ENCODE assay signal across 9 cellular contexts in the genomic region with DNA sequence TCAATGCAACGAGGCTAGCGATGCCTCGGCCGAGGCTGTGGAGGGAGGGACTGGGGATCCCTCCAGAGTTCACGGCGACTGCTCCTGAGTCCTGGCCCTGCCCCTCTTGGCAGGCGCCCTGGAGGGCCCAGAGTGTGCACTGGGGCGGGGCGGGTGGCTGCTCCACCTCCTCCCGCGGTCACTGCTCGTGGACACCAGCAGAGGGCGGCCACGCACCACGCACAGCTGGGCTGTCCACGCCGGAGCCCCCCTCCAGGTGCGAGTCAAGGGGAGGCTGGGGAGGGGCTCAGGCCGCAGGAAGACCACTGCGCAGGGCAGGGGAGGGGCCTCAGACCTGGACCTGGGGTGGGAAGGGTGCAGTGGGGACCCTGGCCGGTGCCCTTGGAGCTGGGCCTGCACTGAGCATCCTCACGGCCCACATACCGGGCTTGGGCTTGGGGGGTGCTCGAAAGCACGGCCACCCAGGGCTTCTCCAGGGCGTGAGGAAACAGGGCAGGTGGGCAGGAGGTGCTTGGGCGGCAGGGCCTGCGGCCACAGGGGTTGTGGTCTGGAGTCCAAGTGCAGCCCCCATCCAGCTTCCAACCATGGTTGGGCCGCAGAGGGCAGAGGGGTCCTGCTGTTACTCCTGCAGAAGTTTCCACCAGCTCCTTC. TPM values are rescaled to one million over a fixed set of nuclear protein-coding genes. Genes with fewer than 3 reads are reported as not detected.
DNase-seq lines count a peak whose midpoint lies in the region; ATAC-seq, FAIRE-seq and TF ChIP-seq lines count a peak whose summit lies in the region.
"Had no signal": no experiment of that assay in that cellular context is flagged by ENCODE, and none has a peak within 500 bp of the region (broad histone marks: within the 10 kb centered on the region; RNA-seq: fewer than 3 reads in every experiment).

No MANE protein-coding gene starts in this region.

- peak; percentile 22 for TF ChIP-seq CTCF in AG09309 (IDR thresholded peaks at IDR 0.05; ENCODE audit: control insufficient read depth, insufficient read depth, low read depth, low read length, missing control alignments)
- peak; percentile 39 to 78; a peak in 3 of 4 replicates for TF ChIP-seq CTCF in GM23338 (conservative IDR thresholded peaks at IDR 0.05; ENCODE audit: low read depth in 2 of 2)
- no peak for TF ChIP-seq CTCF in activated B cell treated with CpG ODN at 0.5 μM for 24 hours (IDR thresholded peaks at IDR 0.05)

- H3K9me2 ChIP-seq in GM23338 (ENCODE audit: insufficient read depth): no peaks in the 10 kb centered on the region

- H3K9me3 Mint-ChIP-seq in GM23338: peaks cover 92% of the 10 kb centered on the region
- H3K9me3 Mint-ChIP-seq in activated B cell treated with CpG ODN at 0.5 μM for 24 hours: peaks cover 3% of the 10 kb centered on the region

- H3K4me3 ChIP-seq in AG09309 (ENCODE audit: control insufficient read depth, low read depth, low read length) (no peak overlapping the region), GM23338 (no peak overlapping the region), small intestine (ENCODE audit: low read depth in 1 of 2, low read length in 2 of 2) (no peak overlapping the region)

- H3K27me3 ChIP-seq in GM23338 (ENCODE audit: insufficient read depth) (no peaks in the 10 kb centered on the region), small intestine (ENCODE audit: control insufficient read depth in 2 of 2, insufficient read depth in 2 of 2, low read length in 2 of 2) (no peaks in the 10 kb centered on the region)

- H2AFZ ChIP-seq in GM23338: no peak overlapping the region

- no peaks in the 10 kb centered on the region for H3K36me3 ChIP-seq in GM23338 (ENCODE audit: insufficient read depth)
- H3K36me3 ChIP-seq in small intestine (ENCODE audit: control insufficient read depth in 2 of 2, insufficient read depth in 2 of 2, low read length in 2 of 2): no peaks in the 10 kb centered on the region

- no peaks in the 10 kb centered on the region for H4K20me1 ChIP-seq in GM23338 (replicated peaks; ENCODE audit: insufficient read depth)

- H3K4me1 ChIP-seq in GM23338 (ENCODE audit: insufficient read depth) (no peaks in the 10 kb centered on the region), small intestine (ENCODE audit: control insufficient read depth in 2 of 2, insufficient read depth in 1 of 2, low read depth in 1 of 2, low read length in 1 of 2) (no peaks in the 10 kb centered on the region)

- H3F3A ChIP-seq in GM23338 (replicated peaks; ENCODE audit: low read depth): no peaks in the 10 kb centered on the region

- H3K36me3 Mint-ChIP-seq in GM23338 (ENCODE audit: low read depth) (peaks cover 28% of the 10 kb centered on the region), activated B cell treated with CpG ODN at 0.5 μM for 24 hours (ENCODE audit: low read depth) (no peaks in the 10 kb centered on the region)

- H3K9me3 ChIP-seq in small intestine (ENCODE audit: control insufficient read depth, low read depth): no peaks in the 10 kb centered on the region

- H3K27ac ChIP-seq in GM23338 (ENCODE audit: low read depth) (no peak overlapping the region), small intestine (ENCODE audit: low read depth in 1 of 2, low read length in 1 of 2) (no peak overlapping the region)

- no peak for DNase-seq in AG09309 (ENCODE audit: low read depth)
- DNase-seq in GM23338 (ENCODE audit: low spot score): peak; percentile 58
- DNase-seq in activated B cell treated with CpG ODN at 0.5 μM for 24 hours: no peak
- DNase-seq in small intestine: peak; percentile 15

- CTCF ChIA-PET in activated B cell treated with CpG ODN at 0.5 μM for 24 hours (lab: Charles Lee): no interaction called here

- WGBS in small intestine, 3 donors: 15 to 24% (median 20%) methylated on average over 24 to 29 of the region's 29 CpGs

- POLR2A ChIA-PET in activated B cell treated with CpG ODN at 0.5 μM for 24 hours (lab: Charles Lee): no interaction called here

- no peak for FAIRE-seq in small intestine (lab: Jason Lieb, UNC)
- FAIRE-seq: GM18507 had no signal

- ATAC-seq in GM23338 (peak; percentile 92), activated B cell treated with CpG ODN at 0.5 μM for 24 hours (ENCODE audit: low read depth) (peak; percentile 25), esophagus mucosa (peak; percentile 57), HG03196 (IDR thresholded peaks at IDR 0.05; ENCODE audit: unreplicated experiment) (no peak), GM21529 (IDR thresholded peaks at IDR 0.05; ENCODE audit: unreplicated experiment) (no peak), HG03175 (IDR thresholded peaks at IDR 0.05; ENCODE audit: unreplicated experiment) (no peak)

- H3K27me3 Mint-ChIP-seq in GM23338 (ENCODE audit: insufficient read depth, low read depth, poor library complexity) (peaks cover 14% of the 10 kb centered on the region), activated B cell treated with CpG ODN at 0.5 μM for 24 hours (peaks cover 12% of the 10 kb centered on the region)

- H3K4me3 Mint-ChIP-seq in GM23338 (no peak overlapping the region), activated B cell treated with CpG ODN at 0.5 μM for 24 hours (no peak overlapping the region)

- H3K4me2 ChIP-seq in GM23338: no peak overlapping the region

- H3K4me1 Mint-ChIP-seq in GM23338 (no peaks in the 10 kb centered on the region), activated B cell treated with CpG ODN at 0.5 μM for 24 hours (no peaks in the 10 kb centered on the region)

- intact Hi-C loops in activated B cell treated with CpG ODN at 0.5 μM for 24 hours (cut with micrococcal nuclease): no loop called here

- H3K79me2 ChIP-seq in GM23338 (replicated peaks; ENCODE audit: insufficient read depth): no peaks in the 10 kb centered on the region

- H3K27ac Mint-ChIP-seq in GM23338 (no peak overlapping the region), activated B cell treated with CpG ODN at 0.5 μM for 24 hours (no peak overlapping the region)

TF ChIP-seq in GM23338, 12 proteins besides CTCF, POLR2A, EP300 and RAD21 (continues in another document):
- TF ChIP-seq EZH2phosphoT487 (IDR thresholded peaks at IDR 0.05; ENCODE audit: unreplicated experiment): no peak
- TF ChIP-seq, protein P1, sequence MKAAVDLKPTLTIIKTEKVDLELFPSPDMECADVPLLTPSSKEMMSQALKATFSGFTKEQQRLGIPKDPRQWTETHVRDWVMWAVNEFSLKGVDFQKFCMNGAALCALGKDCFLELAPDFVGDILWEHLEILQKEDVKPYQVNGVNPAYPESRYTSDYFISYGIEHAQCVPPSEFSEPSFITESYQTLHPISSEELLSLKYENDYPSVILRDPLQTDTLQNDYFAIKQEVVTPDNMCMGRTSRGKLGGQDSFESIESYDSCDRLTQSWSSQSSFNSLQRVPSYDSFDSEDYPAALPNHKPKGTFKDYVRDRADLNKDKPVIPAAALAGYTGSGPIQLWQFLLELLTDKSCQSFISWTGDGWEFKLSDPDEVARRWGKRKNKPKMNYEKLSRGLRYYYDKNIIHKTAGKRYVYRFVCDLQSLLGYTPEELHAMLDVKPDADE (IDR thresholded peaks at IDR 0.05): no peak
- TF ChIP-seq, protein P2, sequence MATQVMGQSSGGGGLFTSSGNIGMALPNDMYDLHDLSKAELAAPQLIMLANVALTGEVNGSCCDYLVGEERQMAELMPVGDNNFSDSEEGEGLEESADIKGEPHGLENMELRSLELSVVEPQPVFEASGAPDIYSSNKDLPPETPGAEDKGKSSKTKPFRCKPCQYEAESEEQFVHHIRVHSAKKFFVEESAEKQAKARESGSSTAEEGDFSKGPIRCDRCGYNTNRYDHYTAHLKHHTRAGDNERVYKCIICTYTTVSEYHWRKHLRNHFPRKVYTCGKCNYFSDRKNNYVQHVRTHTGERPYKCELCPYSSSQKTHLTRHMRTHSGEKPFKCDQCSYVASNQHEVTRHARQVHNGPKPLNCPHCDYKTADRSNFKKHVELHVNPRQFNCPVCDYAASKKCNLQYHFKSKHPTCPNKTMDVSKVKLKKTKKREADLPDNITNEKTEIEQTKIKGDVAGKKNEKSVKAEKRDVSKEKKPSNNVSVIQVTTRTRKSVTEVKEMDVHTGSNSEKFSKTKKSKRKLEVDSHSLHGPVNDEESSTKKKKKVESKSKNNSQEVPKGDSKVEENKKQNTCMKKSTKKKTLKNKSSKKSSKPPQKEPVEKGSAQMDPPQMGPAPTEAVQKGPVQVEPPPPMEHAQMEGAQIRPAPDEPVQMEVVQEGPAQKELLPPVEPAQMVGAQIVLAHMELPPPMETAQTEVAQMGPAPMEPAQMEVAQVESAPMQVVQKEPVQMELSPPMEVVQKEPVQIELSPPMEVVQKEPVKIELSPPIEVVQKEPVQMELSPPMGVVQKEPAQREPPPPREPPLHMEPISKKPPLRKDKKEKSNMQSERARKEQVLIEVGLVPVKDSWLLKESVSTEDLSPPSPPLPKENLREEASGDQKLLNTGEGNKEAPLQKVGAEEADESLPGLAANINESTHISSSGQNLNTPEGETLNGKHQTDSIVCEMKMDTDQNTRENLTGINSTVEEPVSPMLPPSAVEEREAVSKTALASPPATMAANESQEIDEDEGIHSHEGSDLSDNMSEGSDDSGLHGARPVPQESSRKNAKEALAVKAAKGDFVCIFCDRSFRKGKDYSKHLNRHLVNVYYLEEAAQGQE (IDR thresholded peaks at IDR 0.05; ENCODE audit: unreplicated experiment): no peak
- TF ChIP-seq STAT1 (IDR thresholded peaks at IDR 0.05; ENCODE audit: unreplicated experiment): no peak
- TF ChIP-seq EZH2 (IDR thresholded peaks at IDR 0.05; ENCODE audit: low read depth, unreplicated experiment): no peak

RNA-seq across cellular contexts. Expression of a gene that starts 20.6 kb away (rescaled TPM):
- total RNA-seq in GM23338 (2014; rRNA removed; shearing (Covaris generic)): 0.31 and 0.35 TPM in 2 replicates
- polyA plus RNA-seq in GM23338 (2016; fragmentation: Nextera tagmentation; extraction: Ambion mirVana) (0.08 and 0.10 TPM in 2 replicates), small intestine (under 1 TPM in 1 of 3 donors, not detected in 2; 0.22 TPM)
- total RNA-seq in activated B cell treated with CpG ODN at 0.5 μM for 24 hours (3.6 and 4.5 TPM in 2 replicates), esophagus mucosa (0.08 TPM)

Comparison
In these comparisons a context has a peak if more than half of its experiments do, and no peak if none do; other contexts are left out.
1. DNase-seq: peak in GM23338 (single experiment) and small intestine (single experiment); none in AG09309 (single experiment) and activated B cell treated with CpG ODN at 0.5 μM for 24 hours (single experiment).
2. ATAC-seq: peak in GM23338 (single experiment), activated B cell treated with CpG ODN at 0.5 μM for 24 hours (single experiment) and esophagus mucosa (single experiment); none in HG03196 (single experiment), GM21529 (single experiment) and HG03175 (single experiment).